In genomic region chr5:72494700-72495124, GRCh38 we compare ENCODE assay signal across 1 cellular context.
TF ChIP-seq lines count a peak whose summit lies in the region.

No MANE protein-coding gene starts in this region.

TF ChIP-seq in A549, 52 proteins besides CTCF, POLR2A, EP300 and RAD21:
- peak in 1 of 2 experiments; percentile 21; a peak in 1 of 4 replicates for TF ChIP-seq CEBPB (IDR thresholded peaks at IDR 0.05)
- no peak for TF ChIP-seq EHMT2 (IDR thresholded peaks at IDR 0.05; ENCODE audit: low read depth)
